9 cellular contexts compared by ENCODE assay signal in genomic region chr1:12167493-12168429, GRCh38. TPM values are rescaled to one million over a fixed set of nuclear protein-coding genes. Genes with fewer than 3 reads are reported as not detected.
DNase-seq lines count a peak whose midpoint lies in the region; ATAC-seq, FAIRE-seq and TF ChIP-seq lines count a peak whose summit lies in the region.
"Had no signal": no experiment of that assay in that cellular context is flagged by ENCODE, and none has a peak within 500 bp of the region (broad histone marks: within the 10 kb centered on the region; RNA-seq: fewer than 3 reads in every experiment).

No MANE protein-coding gene starts in this region.

- peak overlapping the region; percentile 82 for H3K27ac ChIP-seq in HL-60 (replicated peaks)
- H3K27ac ChIP-seq in GM12878 (ENCODE audit: control insufficient read depth, insufficient read depth): peak overlapping the region; percentile 82

- peak overlapping the region; percentile 80 for H3K4me3 ChIP-seq in HL-60 (replicated peaks; ENCODE audit: insufficient read depth, low read length)
- peak overlapping the region; percentile 91 for H3K4me3 ChIP-seq in GM12878
- H3K4me3 ChIP-seq in mucosa of stomach (ENCODE audit: low read length): peak overlapping the region; percentile 54

- TF ChIP-seq POLR2A in GM12878 (IDR thresholded peaks at IDR 0.05; ENCODE audit: low read depth, low read length): peak; percentile 28; the same call in 1 of the 2 replicates

- H3K79me2 ChIP-seq in GM12878 (ENCODE audit: control insufficient read depth, insufficient read depth, low read length): peaks cover 56% of the 10 kb centered on the region

- intact Hi-C loops in GM12878 (cut with micrococcal nuclease; ENCODE audit: unreplicated experiment): no loop called here

- no peaks in the 10 kb centered on the region for H3K9me3 ChIP-seq in GM12878 (replicated peaks; ENCODE audit: control insufficient read depth, insufficient read depth, low read length)
- no peaks in the 10 kb centered on the region for H3K9me3 ChIP-seq in mucosa of stomach (ENCODE audit: control insufficient read depth, low read length)

- H2AFZ ChIP-seq in GM12878 (ENCODE audit: control insufficient read depth, low read depth, low read length): no peak overlapping the region

- in situ Hi-C loops in GM13976 (cut with MboI; ENCODE audit: low sequenced_read_pairs, unreplicated experiment) (no loop called here), GM12878 (cut with MboI) (loop anchor here (25.0 kb wide), 1 partner anchor 1570 kb away; no protein-coding TSS in a partner anchor)

- H3K36me3 ChIP-seq in GM12878 (ENCODE audit: control insufficient read depth in 2 of 2, insufficient read depth in 2 of 2, low read length in 1 of 2) (peaks cover 2 to 5% of the 10 kb centered on the region in 2 experiments; a peak in 2 of 4 replicates), mucosa of stomach (ENCODE audit: control insufficient read depth, insufficient read depth, low read length) (no peaks in the 10 kb centered on the region)

- peaks cover 45% of the 10 kb centered on the region for H3K4me1 ChIP-seq in GM12878 (ENCODE audit: control insufficient read depth, insufficient read depth, low read length)
- peaks cover 41% of the 10 kb centered on the region for H3K4me1 ChIP-seq in mucosa of stomach (ENCODE audit: control insufficient read depth, insufficient read depth, low read length)

- 0 out of 4 replicates have a peak, but pooled peaks of 1 of the 2 experiments have one; percentile 35 for TF ChIP-seq EP300 in GM12878 (IDR thresholded peaks at IDR 0.05; ENCODE audit: borderline replicate concordance in 1 of 2, control insufficient read depth in 1 of 2, low read depth in 2 of 2, low read length in 2 of 2)

- H4K20me1 ChIP-seq in GM12878 (ENCODE audit: control insufficient read depth, insufficient read depth): no peaks in the 10 kb centered on the region; the same call in 1 of the 2 replicates

- POLR2A ChIA-PET in GM12878 (lab: Charles Lee): interaction anchor here (1.6 to 3.3 kb wide), 4 partner anchors 12 to 33 kb away, joined by 3 to 35 read pairs (median 12); no protein-coding TSS in a partner anchor

- BruUV-seq in GM12878 (replicated peaks; lab: Mats Ljungman, UMichigan): no TSS peak

- ATAC-seq in GM12878 (peak; percentile 22), HG03342 (IDR thresholded peaks at IDR 0.05; ENCODE audit: unreplicated experiment) (no peak)

- H3K4me2 ChIP-seq in GM12878 (ENCODE audit: control insufficient read depth, insufficient read depth): peak overlapping the region; percentile 89

- WGBS in GM12878 (ENCODE audit: insufficient coverage, insufficient replicate concordance, low lambda C conversion rate, missing lambda C conversion rate): 1% methylated on average over 33 of the region's 33 CpGs

- no peak for FAIRE-seq in GM12878 (lab: Jason Lieb, UNC)

- RAD21 ChIA-PET in GM12878 (lab: Charles Lee; ENCODE audit: unreplicated experiment): interaction anchor here (0.8 to 8.2 kb wide), 7 partner anchors 8 to 47 kb away, joined by 3 to 119 read pairs (median 3); no protein-coding TSS in a partner anchor

- SMC1A ChIA-PET in GM12878 (lab: Charles Lee; ENCODE audit: uncharacterized antibody, unreplicated experiment): interaction anchor here (0.6 to 20.8 kb wide), 8 partner anchors 10 to 73 kb away, joined by 3 to 347 read pairs (median 7); no protein-coding TSS in a partner anchor

- no peaks in the 10 kb centered on the region for H3K27me3 ChIP-seq in HL-60 (ENCODE audit: insufficient read depth, poor library complexity, severe bottlenecking)
- no peaks in the 10 kb centered on the region for H3K27me3 ChIP-seq in GM12878 (replicated peaks in 1 of 2; ENCODE audit: control insufficient read depth in 2 of 2, insufficient read depth in 2 of 2, low read length in 1 of 2)
- no peaks in the 10 kb centered on the region for H3K27me3 ChIP-seq in mucosa of stomach (ENCODE audit: control insufficient read depth, insufficient read depth, low read length)

- no peak for TF ChIP-seq RAD21 in GM12878 (IDR thresholded peaks at IDR 0.05; ENCODE audit: insufficient read depth, low read depth, low read length)

- DNase-seq in GM13976 (ENCODE audit: low spot score) (peak; percentile 62), HL-60 (ENCODE audit: low read depth in 1 of 2, low spot score in 1 of 2) (no peak), GM12878 (ENCODE audit: low read depth, low spot score) (no peak), NCI-H226 (no peak), NCI-H1694 (lab: John Stamatoyannopoulos, UW) (no peak), NK-92 (lab: John Stamatoyannopoulos, UW; ENCODE audit: unreplicated experiment) (no peak)

- CTCF ChIA-PET in GM12878 (lab: Yijun Ruan, JAX): interaction anchor here (1.5 to 3.4 kb wide), 5 partner anchors 16 to 43 kb away, joined by 4 to 19 read pairs (median 10); no protein-coding TSS in a partner anchor

- H3K9ac ChIP-seq in GM12878 (ENCODE audit: control insufficient read depth, insufficient read depth, low read length) (peak overlapping the region; percentile 88), mucosa of stomach (ENCODE audit: low read length) (peak overlapping the region; percentile 66)

- TF ChIP-seq CTCF in GM13976 (IDR thresholded peaks at IDR 0.05; ENCODE audit: borderline replicate concordance, control extremely low read depth, extremely low read depth, insufficient read depth, missing control alignments) (no peak), HL-60 (IDR thresholded peaks at IDR 0.05; ENCODE audit: insufficient read depth, low read length) (no peak), GM12878 (IDR thresholded peaks at IDR 0.05 in 2 of 3, conservative IDR thresholded peaks at IDR 0.05 in 1 of 3; ENCODE audit: control insufficient read depth in 2 of 3, extremely low read depth in 1 of 3, insufficient read depth in 1 of 3, low read depth in 3 of 3, low read length in 3 of 3) (no peak)

TF ChIP-seq in GM12878, 131 proteins besides CTCF, POLR2A, EP300 and RAD21 (continues in another document):
- no peak for TF ChIP-seq EZH2 (IDR thresholded peaks at IDR 0.05; ENCODE audit: borderline replicate concordance, control insufficient read depth, low read depth, low read length)
- TF ChIP-seq ATF7 (IDR thresholded peaks at IDR 0.05; ENCODE audit: low read depth): 0 out of 2 replicates have a peak, but pooled peaks have one; percentile 1
- no peak for TF ChIP-seq ZBTB4 (CRISPR knock-in tag; IDR thresholded peaks at IDR 0.05)

RNA-seq across cellular contexts. Expression of gene TNFRSF1B, which starts 1.0 kb away (rescaled TPM):
- 88.1 and 95.5 TPM in 2 replicates for total RNA-seq in GM12878 (2013; cell fraction: nucleolus; rRNA removed)
- 33.0 and 39.9 TPM in 2 replicates for total RNA-seq in GM12878 (2014; rRNA removed)
- 22.4 and 24.4 TPM in 2 replicates for total RNA-seq in GM12878 (2014; rRNA removed; fragmentation: Illumina TruSeq; extraction: Trizol)
- 78.8 and 87.2 TPM in 2 replicates for total RNA-seq in GM12878 (2021)
- 22.2 TPM for polyA plus RNA-seq in GM12878 (2011; ENCODE audit: low read depth)
- polyA plus RNA-seq in GM12878 (2011; rRNA removed): 35.0 and 66.4 TPM in 2 replicates
- 84.0 and 115 TPM in 2 replicates for polyA plus RNA-seq in GM12878 (2011; cell fraction: cytosol; rRNA removed)
- polyA plus RNA-seq in GM12878 (2011; cell fraction: nucleus; rRNA removed): 23.9 and 33.3 TPM in 2 replicates
- 50.4 and 50.7 TPM in 2 replicates for polyA plus RNA-seq in GM12878 (2012)
- 15.0 and 32.4 TPM in 2 replicates for polyA plus RNA-seq in GM12878 (2014; fragmentation: Illumina TruSeq; extraction: Trizol)
- 10 to 100 TPM; 10.1 to 11.6 TPM for polyA plus RNA-seq in GM12878 (2014; fragmentation: Nextera tagmentation; extraction: Ambion mirVana)
- polyA plus RNA-seq in GM12878 (2014; rRNA removed): 47.3 and 53.1 TPM in 2 replicates
- 10 to 100 TPM; 34.8 to 47.5 TPM for polyA plus RNA-seq in GM12878 (2016; fragmentation: Nextera tagmentation; extraction: Ambion mirVana)
- polyA minus RNA-seq in GM12878 (2011; rRNA and poly(A)+ RNA removed): 44.6 and 88.0 TPM in 2 replicates
- polyA minus RNA-seq in GM12878 (2011; cell fraction: cytosol; rRNA and poly(A)+ RNA removed): 32.2 and 47.0 TPM in 2 replicates
- 11.2 and 26.9 TPM in 2 replicates for polyA minus RNA-seq in GM12878 (2011; cell fraction: nucleus; rRNA and poly(A)+ RNA removed)
- polyA plus RNA-seq: neural cell had no signal
